14 cellular contexts compared by ENCODE assay signal in the genomic region with DNA sequence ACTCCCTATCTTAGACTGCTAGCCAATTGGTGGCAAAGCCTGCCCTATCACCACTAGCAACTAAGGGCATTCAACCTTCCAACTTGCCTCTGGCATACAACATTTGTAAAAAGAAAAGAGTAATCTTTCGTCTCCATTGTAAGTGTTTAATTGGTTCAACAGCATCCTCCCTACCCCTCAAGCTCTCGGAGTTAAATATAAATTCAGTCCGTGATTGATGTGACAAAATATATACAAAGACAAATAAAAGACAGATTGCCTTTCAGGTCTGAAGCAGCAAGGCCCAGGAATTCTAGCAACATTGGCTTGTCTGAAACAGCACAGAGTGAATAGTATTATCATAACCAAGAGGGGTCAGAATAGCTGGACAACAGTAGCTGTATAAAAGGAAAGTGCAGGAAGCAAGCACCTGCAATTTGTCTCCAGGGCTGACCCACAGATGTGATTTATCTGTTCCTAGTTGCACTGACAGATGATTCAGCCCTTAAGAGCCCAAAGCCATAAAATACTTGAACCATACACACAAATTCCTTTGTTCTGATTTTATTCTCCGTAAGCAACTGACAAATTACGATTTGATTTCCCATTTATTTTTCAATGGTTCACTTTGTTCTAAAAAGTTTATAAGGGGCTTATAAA. TPM values are rescaled to one million over a fixed set of nuclear protein-coding genes. Genes with fewer than 3 reads are reported as not detected.
DNase-seq lines count a peak whose midpoint lies in the region; ATAC-seq and TF ChIP-seq lines count a peak whose summit lies in the region.
"Had no signal": no experiment of that assay in that cellular context is flagged by ENCODE, and none has a peak within 500 bp of the region (broad histone marks: within the 10 kb centered on the region; RNA-seq: fewer than 3 reads in every experiment).

No MANE protein-coding gene starts in this region.

- no peaks in the 10 kb centered on the region for H3K9me3 ChIP-seq in osteoblast (ENCODE audit: low read depth, low read length)

- ATAC-seq in GM19324 (IDR thresholded peaks at IDR 0.05; ENCODE audit: low FRiP score, unreplicated experiment) (no peak), GM18511 (IDR thresholded peaks at IDR 0.05; ENCODE audit: unreplicated experiment) (no peak)
- ATAC-seq: activated CD8-positive, alpha-beta T cell treated with anti-CD3 and anti-CD28 coated beads, Interleukin-2, amount 10 ng/mL, durations not matched to agents 7 days and 5 days; activated naive CD8-positive, alpha-beta T cell treated with anti-CD3 and anti-CD28 coated beads, Interleukin-2, amount 50 U/mL, for 24 hours; sciatic nerve had no signal

- no peaks in the 10 kb centered on the region for H3K27me3 ChIP-seq in osteoblast (ENCODE audit: insufficient read depth, low read length)

- no peak overlapping the region for H3K4me3 ChIP-seq in fibroblast of mammary gland (ENCODE audit: control insufficient read depth, low read depth, low read length)
- H3K4me3 ChIP-seq in osteoblast (ENCODE audit: insufficient read depth, low read length) = no peak overlapping the region
- no peak overlapping the region for H3K4me3 ChIP-seq in coronary artery
- H3K4me3 ChIP-seq: SK-N-MC had no signal

- TF ChIP-seq CTCF in fibroblast of mammary gland (conservative IDR thresholded peaks at IDR 0.05; ENCODE audit: control insufficient read depth, insufficient read depth, low read depth, low read length) (peak; percentile 13), osteoblast (IDR thresholded peaks at IDR 0.05; ENCODE audit: extremely low read depth, low read depth, low read length) (no peak), coronary artery (IDR thresholded peaks at IDR 0.05) (no peak)

- H3K27ac ChIP-seq in osteoblast (ENCODE audit: low read depth, low read length) (peak overlapping the region; percentile 73), coronary artery (no peak overlapping the region)
- H3K27ac ChIP-seq: SK-N-MC had no signal

- DNase-seq in ELR (ENCODE audit: low read depth) (peak; percentile 93), RKO (ENCODE audit: low spot score) (peak; percentile 42), fibroblast of mammary gland (ENCODE audit: low read depth) (peak; percentile 97), osteoblast (ENCODE audit: insufficient read length, low spot score, missing footprints) (peak; percentile 82), retina (no peak), coronary artery (ENCODE audit: low spot score) (no peak)
- DNase-seq: activated CD8-positive, alpha-beta T cell treated with anti-CD3 and anti-CD28 coated beads, Interleukin-2, amount 10 ng/mL, durations not matched to agents 7 days and 5 days; activated naive CD8-positive, alpha-beta T cell treated with anti-CD3 and anti-CD28 coated beads, Interleukin-2, amount 50 U/mL, for 24 hours; Karpas-422; NCI-H446 treated with DMSO at 0.1 percent for 48 hours had no signal

- H3K4me2 ChIP-seq in osteoblast (ENCODE audit: insufficient read depth, low read length) = peak overlapping the region; percentile 55

- H2AFZ ChIP-seq in osteoblast (ENCODE audit: low read length) = no peak overlapping the region

- H3K36me3 ChIP-seq in osteoblast (ENCODE audit: insufficient read depth, low read length) = no peaks in the 10 kb centered on the region

- no peaks in the 10 kb centered on the region for H3K79me2 ChIP-seq in osteoblast (ENCODE audit: insufficient read depth, low read length)

- H3K4me1 ChIP-seq in osteoblast (ENCODE audit: insufficient read depth, low read length) = peaks cover 41% of the 10 kb centered on the region

- no peaks in the 10 kb centered on the region for H4K20me1 ChIP-seq in osteoblast (ENCODE audit: insufficient read depth, low read length)

RNA-seq across cellular contexts. Expression of a gene that starts 47.7 kb away (rescaled TPM):
- 27.7 and 52.1 TPM in 2 replicates for total RNA-seq in osteoblast
- total RNA-seq: activated CD8-positive, alpha-beta T cell treated with anti-CD3 and anti-CD28 coated beads, Interleukin-2, amount 10 ng/mL, durations not matched to agents 7 days and 5 days had no signal

Comparison
In these comparisons a context has a peak if more than half of its experiments do, and no peak if none do; other contexts are left out.
1. DNase-seq: peak in ELR (single experiment), RKO (single experiment), fibroblast of mammary gland (single experiment) and osteoblast (single experiment); none in retina (single experiment) and coronary artery (single experiment).